ENCODE assay signal across 8 cellular contexts in genomic region chr15:74052271-74053260, GRCh38. TPM values are rescaled to one million over a fixed set of nuclear protein-coding genes. Genes with fewer than 3 reads are reported as not detected.
"Had no signal": no experiment of that assay in that cellular context is flagged by ENCODE, and none has a peak within 500 bp of the region (broad histone marks: within the 10 kb centered on the region; RNA-seq: fewer than 3 reads in every experiment).

No MANE protein-coding gene starts in this region.

RNA-seq across cellular contexts. Expression of gene GOLGA6A, which starts 29.8 kb away (rescaled TPM):
- total RNA-seq: activated T-helper 2 cell treated with anti-CD3 and anti-CD28 coated beads, Interferon-gamma antibody, Interleukin-2, Interleukin-4, amounts not matched to agents 10 μg/mL and 5 μg/mL and 100 μg/mL, durations not matched to agents 14 hours and 24 hours and 36 hours; cardiac septum; endothelial cell of umbilical vein; left colon; mucosa of gallbladder; natural killer cell treated with Interleukin-12 subunit alpha and Interleukin-12 subunit beta and Interleukin-15 and Interleukin-18, amount 100 ng/mL, for 72 hours; right cardiac atrium had no signal
- polyA plus RNA-seq: endothelial cell of umbilical vein, fibroblast of lung, right cardiac atrium had no signal
